31 cellular contexts compared by ENCODE assay signal in the genomic region with DNA sequence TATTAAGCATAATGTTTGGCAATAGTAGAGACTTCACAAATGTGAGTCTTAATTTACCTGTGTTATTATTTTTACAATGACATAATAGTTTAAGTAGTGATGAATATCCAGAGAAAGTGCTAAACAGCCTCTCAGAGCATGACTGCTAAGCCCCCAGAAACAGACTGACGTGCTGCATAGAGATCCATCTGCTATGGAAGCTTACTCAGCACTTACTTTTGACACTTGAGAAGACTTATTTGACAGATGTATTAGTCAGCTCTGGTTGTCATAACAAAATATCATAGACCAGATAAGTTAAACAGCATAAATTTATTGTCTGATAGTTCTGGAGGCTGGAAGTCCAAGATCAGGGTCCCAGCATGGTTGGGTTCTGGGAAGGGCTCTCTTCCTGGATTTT.
"Had no signal": no experiment of that assay in that cellular context is flagged by ENCODE, and none has a peak within 500 bp of the region (broad histone marks: within the 10 kb centered on the region; RNA-seq: fewer than 3 reads in every experiment).

No MANE protein-coding gene starts in this region.

- H3K4me1 ChIP-seq: neural progenitor cell, parathyroid adenoma, psoas muscle, spleen, suprapubic skin, testis, tibial artery, transverse colon, upper lobe of right lung, uterus had no signal

- H3K36me3 ChIP-seq: neural progenitor cell, ovary, spleen, suprapubic skin, tibial artery, transverse colon, upper lobe of right lung, uterus had no signal

- H3K36me3 Mint-ChIP-seq: neural progenitor cell; stimulated activated memory B cell treated with anti-CD40 and anti-IgM and Interleukin-4, amounts not matched to agents 10 μg/mL and 1 μg/mL and 100 μg/mL, for 72 hours; type B pancreatic cell had no signal

- H3K27ac Mint-ChIP-seq: natural killer cell; nephron; neural progenitor cell; progenitor cell of endocrine pancreas; stimulated activated memory B cell treated with anti-CD40 and anti-IgM and Interleukin-4, amounts not matched to agents 10 μg/mL and 1 μg/mL and 100 μg/mL, for 72 hours; stimulated activated naive CD8-positive, alpha-beta T cell treated with anti-CD3 and anti-CD28 coated beads, Interleukin-15, amount 100 ng/mL, for 72 hours; type B pancreatic cell had no signal

- H3K4me1 Mint-ChIP-seq: natural killer cell; nephron; neural progenitor cell; stimulated activated memory B cell treated with anti-CD40 and anti-IgM and Interleukin-4, amounts not matched to agents 10 μg/mL and 1 μg/mL and 100 μg/mL, for 72 hours; stimulated activated naive CD8-positive, alpha-beta T cell treated with anti-CD3 and anti-CD28 coated beads, Interleukin-15, amount 100 ng/mL, for 72 hours had no signal

- H2AFZ ChIP-seq: neural progenitor cell, parathyroid adenoma had no signal

- H3K27ac ChIP-seq: neural progenitor cell, ovary, parathyroid adenoma, psoas muscle, skin epidermis, spleen, suprapubic skin, testis, tibial artery, transverse colon, upper lobe of right lung, uterus had no signal

- H3K9me3 ChIP-seq: ovary, psoas muscle, suprapubic skin, testis, transverse colon, upper lobe of right lung had no signal

- H3K27me3 ChIP-seq: neural progenitor cell, ovary, spleen, suprapubic skin, testis, tibial artery, transverse colon, upper lobe of right lung, uterus had no signal

- ATAC-seq: natural killer cell; psoas muscle; right cardiac atrium; sciatic nerve; stimulated activated memory B cell treated with anti-CD40 and anti-IgM and Interleukin-4, amounts not matched to agents 10 μg/mL and 1 μg/mL and 100 μg/mL, for 72 hours; stimulated activated naive CD8-positive, alpha-beta T cell treated with anti-CD3 and anti-CD28 coated beads, Interleukin-15, amount 100 ng/mL, for 72 hours; stimulated activated naive CD8-positive, alpha-beta T cell treated with anti-CD3 and anti-CD28 coated beads, Interleukin-15, Interleukin-2, amounts not matched to agents 100 U/mL and 50 U/mL, for 24 hours; upper lobe of right lung had no signal

- H3K9ac ChIP-seq: neural progenitor cell, parathyroid adenoma had no signal

- H3K4me3 Mint-ChIP-seq: natural killer cell; nephron; neural progenitor cell; stimulated activated memory B cell treated with anti-CD40 and anti-IgM and Interleukin-4, amounts not matched to agents 10 μg/mL and 1 μg/mL and 100 μg/mL, for 72 hours; stimulated activated naive CD8-positive, alpha-beta T cell treated with anti-CD3 and anti-CD28 coated beads, Interleukin-15, amount 100 ng/mL, for 72 hours; type B pancreatic cell had no signal

- H3K4me2 ChIP-seq: neural progenitor cell, smooth muscle cell had no signal

- H3K4me3 ChIP-seq: neural progenitor cell, ovary, psoas muscle, skin epidermis, smooth muscle cell, spleen, suprapubic skin, testis, tibial artery, transverse colon, upper lobe of right lung, uterus had no signal

- DNase-seq: natural killer cell; occipital lobe; ovary; posterior cingulate gyrus; psoas muscle; right cardiac atrium; spleen; stimulated activated CD4-positive, alpha-beta T cell treated with anti-CD3 and anti-CD28 coated beads, Interleukin-12 subunit alpha, Interleukin-12 subunit beta, amount 100 ng/mL, for 4 hours; stimulated activated CD4-positive, alpha-beta T cell treated with anti-CD3 and anti-CD28 coated beads, Interleukin-1b, Interleukin-23, amount 100 ng/mL, for 48 hours; stimulated activated CD4-positive, alpha-beta T cell treated with anti-CD3 and anti-CD28 coated beads, Interleukin-4, amount 100 ng/mL, for 1 hour; stimulated activated CD4-positive, alpha-beta T cell treated with anti-CD3 and anti-CD28 coated beads, Interleukin-4, amount 100 ng/mL, for 4 hours; stimulated activated CD8-positive, alpha-beta memory T cell treated with anti-CD3 and anti-CD28 coated beads, Interleukin-4, amount 100 ng/mL, for 48 hours; stimulated activated naive CD4-positive, alpha-beta T cell; stimulated activated naive CD8-positive, alpha-beta T cell treated with anti-CD3 and anti-CD28 coated beads, Interleukin-15, amount 100 ng/mL, for 72 hours; stimulated activated naive CD8-positive, alpha-beta T cell treated with anti-CD3 and anti-CD28 coated beads, Interleukin-15, Interleukin-2, amounts not matched to agents 100 U/mL and 50 U/mL, for 24 hours; substantia nigra; testis; tibial artery; transverse colon; upper lobe of right lung; uterus had no signal

- H3K27me3 Mint-ChIP-seq: progenitor cell of endocrine pancreas; stimulated activated memory B cell treated with anti-CD40 and anti-IgM and Interleukin-4, amounts not matched to agents 10 μg/mL and 1 μg/mL and 100 μg/mL, for 72 hours; stimulated activated naive CD8-positive, alpha-beta T cell treated with anti-CD3 and anti-CD28 coated beads, Interleukin-15, amount 100 ng/mL, for 72 hours; type B pancreatic cell had no signal
